1 cellular context compared by ENCODE assay signal in genomic region chr16:68365167-68365817, GRCh38.
TF ChIP-seq lines count a peak whose summit lies in the region.

No MANE protein-coding gene starts in this region.

TF ChIP-seq in H1, 55 proteins besides CTCF, POLR2A, EP300 and RAD21:
- TF ChIP-seq EZH2 (IDR thresholded peaks at IDR 0.05; ENCODE audit: low read depth, low read length, severe bottlenecking) (no peak), POLR2AphosphoS5 (IDR thresholded peaks at IDR 0.05; ENCODE audit: low read depth, low read length) (0 out of 2 replicates have a peak, but pooled peaks have one; percentile 14), GABPA (IDR thresholded peaks at IDR 0.05; ENCODE audit: borderline replicate concordance, insufficient read depth, low read length) (no peak), RNF2 (IDR thresholded peaks at IDR 0.05; ENCODE audit: borderline replicate concordance, low read depth, low read length, missing control alignments, poor library complexity, severe bottlenecking) (no peak)
